In genomic region chr2:198314559-198315153, GRCh38 we compare ENCODE assay signal across 10 cellular contexts.
DNase-seq lines count a peak whose midpoint lies in the region; ATAC-seq, FAIRE-seq and TF ChIP-seq lines count a peak whose summit lies in the region.
"Had no signal": no experiment of that assay in that cellular context is flagged by ENCODE, and none has a peak within 500 bp of the region (broad histone marks: within the 10 kb centered on the region; RNA-seq: fewer than 3 reads in every experiment).

No MANE protein-coding gene starts in this region.

- TF ChIP-seq CTCF in GM12874 (IDR thresholded peaks at IDR 0.05; ENCODE audit: insufficient read depth, low read depth, low read length) (peak; percentile 44; the same call in 1 of the 2 replicates), KMS-11 (conservative IDR thresholded peaks at IDR 0.05; ENCODE audit: low read depth, low read length) (peak; percentile 78), neural crest cell (conservative IDR thresholded peaks at IDR 0.05) (peak; percentile 88)

- H3K4me2 ChIP-seq in KMS-11, result no peak overlapping the region

- H3K27ac ChIP-seq in KMS-11, result no peak overlapping the region
- H3K27ac ChIP-seq: upper lobe of left lung had no signal

- H3K9ac ChIP-seq in KMS-11, result no peak overlapping the region

- H3K27me3 Mint-ChIP-seq in neural crest cell (ENCODE audit: low read depth), result peaks cover 50% of the 10 kb centered on the region

- H3K4me1 Mint-ChIP-seq in neural crest cell, result peaks cover 5% of the 10 kb centered on the region

- no peaks in the 10 kb centered on the region for H3K36me3 ChIP-seq in KMS-11 (ENCODE audit: insufficient read depth)
- H3K36me3 ChIP-seq: HAP-1, upper lobe of left lung had no signal

- no peaks in the 10 kb centered on the region for H3K79me2 ChIP-seq in KMS-11 (ENCODE audit: insufficient read depth, low read depth)

- no peak overlapping the region for H3K4me3 ChIP-seq in KMS-11 (IDR thresholded peaks at IDR 0.05; ENCODE audit: insufficient read depth, low read depth, low read length)
- H3K4me3 ChIP-seq: HAP-1, upper lobe of left lung had no signal

- no peak overlapping the region for H2AFZ ChIP-seq in KMS-11 (ENCODE audit: low read depth)

- no peaks in the 10 kb centered on the region for H3K27me3 ChIP-seq in KMS-11 (ENCODE audit: insufficient read depth, low read depth)
- H3K27me3 ChIP-seq: upper lobe of left lung had no signal

- ATAC-seq in HG03521 (IDR thresholded peaks at IDR 0.05; ENCODE audit: unreplicated experiment), result no peak

- H3K27ac Mint-ChIP-seq in neural crest cell (ENCODE audit: unreplicated experiment), result no peak overlapping the region

- DNase-seq in AG08395 (ENCODE audit: low spot score) (peak; percentile 54), RPMI7951 (ENCODE audit: low read depth) (peak; percentile 60), neural crest cell (ENCODE audit: low read depth, low spot score) (no peak), hepatic stellate cell (ENCODE audit: low spot score) (no peak)
- DNase-seq: upper lobe of left lung had no signal

- H3K36me3 Mint-ChIP-seq in neural crest cell (ENCODE audit: low read depth), result no peaks in the 10 kb centered on the region

- peak; percentile 89 for FAIRE-seq in endometrium (lab: Jason Lieb, UNC)

- no peak overlapping the region for H3K4me3 Mint-ChIP-seq in neural crest cell

- no peaks in the 10 kb centered on the region for H4K20me1 ChIP-seq in KMS-11 (ENCODE audit: insufficient read depth)

- no peaks in the 10 kb centered on the region for H3K9me3 Mint-ChIP-seq in neural crest cell

- no peaks in the 10 kb centered on the region for H3K4me1 ChIP-seq in KMS-11 (ENCODE audit: low read depth, poor library complexity, severe bottlenecking)
- H3K4me1 ChIP-seq: upper lobe of left lung had no signal

Comparison
In these comparisons a context has a peak if more than half of its experiments do, and no peak if none do; other contexts are left out.
1. DNase-seq: peak in AG08395 (single experiment) and RPMI7951 (single experiment); none in neural crest cell (single experiment) and hepatic stellate cell (single experiment).
2. Peak in every context shown above with its lines, with median percentiles within 50 percentile points of each other: CTCF ChIP-seq.